Comparison of ENCODE assay signal across 27 cellular contexts in genomic region chr1:210817385-210818275, GRCh38.
"Had no signal": no experiment of that assay in that cellular context is flagged by ENCODE, and none has a peak within 500 bp of the region (broad histone marks: within the 10 kb centered on the region; RNA-seq: fewer than 3 reads in every experiment).

No MANE protein-coding gene starts in this region.

- DNase-seq: activated CD4-positive, alpha-beta T cell treated with anti-CD3 and anti-CD28 coated beads for 48 hours; activated CD4-positive, alpha-beta T cell treated with anti-CD3 and anti-CD28 coated beads, Interleukin-2, amount 50 U/mL, for 48 hours; activated CD8-positive, alpha-beta memory T cell treated with anti-CD3 and anti-CD28 coated beads for 24 hours; activated gamma-delta T cell; activated naive CD4-positive, alpha-beta T cell treated with anti-CD3 and anti-CD28 coated beads, Interleukin-2, amount 50 U/mL, for 16 hours; activated T-cell treated with anti-CD3 and anti-CD28 coated beads, Interleukin-2, amount 50 U/mL, for 1 hour; amniotic stem cell; brain microvascular endothelial cell; dorsolateral prefrontal cortex; effector memory CD4-positive, alpha-beta T cell; erythroblast; islet precursor cell; left ventricle myocardium inferior; mucosa of descending colon; stimulated activated CD4-positive, alpha-beta T cell treated with anti-CD3 and anti-CD28 coated beads, Interleukin-1b, Interleukin-23, amount 100 ng/mL, for 48 hours; stimulated activated CD4-positive, alpha-beta T cell treated with anti-CD3 and anti-CD28 coated beads, Interleukin-4, amount 100 ng/mL, for 4 hours; stimulated activated CD8-positive, alpha-beta memory T cell treated with anti-CD3 and anti-CD28 coated beads, Interleukin-4, amount 100 ng/mL, for 48 hours; stimulated activated naive CD4-positive, alpha-beta T cell; tibial artery; upper lobe of right lung; WERI-Rb-1 had no signal

- H3K4me3 Mint-ChIP-seq: activated T-helper 1 cell treated with anti-CD3 and anti-CD28 coated beads, Interleukin-12 subunit alpha, Interleukin-12 subunit beta, Interleukin-2, Interleukin-4 antibody, amounts not matched to agents 30 ng/mL and 10 ng/mL and 1 ng/mL, durations not matched to agents 14 hours and 24 hours and 36 hours; natural killer cell treated with Interleukin-12 subunit alpha and Interleukin-12 subunit beta and Interleukin-15 and Interleukin-18, amount 100 ng/mL, for 72 hours had no signal

- ATAC-seq: activated CD4-positive, CD25-positive, alpha-beta regulatory T cell treated with anti-CD3 and anti-CD28 coated beads, Interleukin-2, amount 50 U/mL, for 24 hours; gastroesophageal sphincter; mucosa of descending colon; natural killer cell treated with Interleukin-12 subunit alpha and Interleukin-12 subunit beta and Interleukin-15 and Interleukin-18, amount 100 ng/mL, for 72 hours; upper lobe of right lung had no signal

- H3K36me3 Mint-ChIP-seq: natural killer cell treated with Interleukin-12 subunit alpha and Interleukin-12 subunit beta and Interleukin-15 and Interleukin-18, amount 100 ng/mL, for 72 hours had no signal

- H3K9me3 Mint-ChIP-seq: activated T-helper 1 cell treated with anti-CD3 and anti-CD28 coated beads, Interleukin-12 subunit alpha, Interleukin-12 subunit beta, Interleukin-2, Interleukin-4 antibody, amounts not matched to agents 30 ng/mL and 10 ng/mL and 1 ng/mL, durations not matched to agents 14 hours and 24 hours and 36 hours had no signal

- H3K27ac Mint-ChIP-seq: activated T-helper 1 cell treated with anti-CD3 and anti-CD28 coated beads, Interleukin-12 subunit alpha, Interleukin-12 subunit beta, Interleukin-2, Interleukin-4 antibody, amounts not matched to agents 30 ng/mL and 10 ng/mL and 1 ng/mL, durations not matched to agents 14 hours and 24 hours and 36 hours; natural killer cell treated with Interleukin-12 subunit alpha and Interleukin-12 subunit beta and Interleukin-15 and Interleukin-18, amount 100 ng/mL, for 72 hours had no signal

- FAIRE-seq: astrocyte, TTC549 had no signal
